ENCODE assay signal across 29 cellular contexts in genomic region chr11:100438366-100438765, GRCh38.
"Had no signal": no experiment of that assay in that cellular context is flagged by ENCODE, and none has a peak within 500 bp of the region (broad histone marks: within the 10 kb centered on the region; RNA-seq: fewer than 3 reads in every experiment).

No MANE protein-coding gene starts in this region.

- ATAC-seq: activated T-helper 17 cell treated with anti-CD3 and anti-CD28 coated beads, Interleukin-2, amount 50 U/mL, for 72 hours; T-helper 17 cell had no signal

- H3K4me3 ChIP-seq: breast epithelium, Peyer's patch had no signal

- H3K27me3 ChIP-seq: breast epithelium, Peyer's patch had no signal

- H3K27ac ChIP-seq: breast epithelium, Peyer's patch, RWPE1 had no signal

- H3K4me1 ChIP-seq: breast epithelium, Peyer's patch had no signal

- DNase-seq: activated B cell treated with CpG ODN at 0.5 μM for 24 hours; activated CD4-positive, alpha-beta memory T cell treated with anti-CD3 and anti-CD28 coated beads for 36 hours; activated CD4-positive, alpha-beta T cell treated with anti-CD3 and anti-CD28 coated beads for 1 hour; activated CD4-positive, alpha-beta T cell treated with anti-CD3 and anti-CD28 coated beads, Interleukin-2, amount 10 ng/mL, durations not matched to agents 24 days and 14 days; activated CD8-positive, alpha-beta memory T cell treated with anti-CD3 and anti-CD28 coated beads for 24 hours; activated gamma-delta T cell treated with Interleukin-2 at 50 U/mL for 16 hours; activated naive CD4-positive, alpha-beta T cell treated with anti-CD3 and anti-CD28 coated beads, Interleukin-2, amount 10 ng/mL, durations not matched to agents 7 days and 5 days; activated naive CD8-positive, alpha-beta T cell treated with anti-CD3 and anti-CD28 coated beads for 36 hours; activated T-cell treated with anti-CD3 and anti-CD28 coated beads for 4 hours; activated T-cell treated with anti-CD3 and anti-CD28 coated beads, Interleukin-2, amount 50 U/mL, for 48 hours; IMR-90; Kasumi-1; KBM-7; NCI-H1105 treated with DMSO at 0.1 percent for 48 hours; NCI-H1436 treated with DMSO at 0.1 percent for 48 hours; NCI-H187 treated with DMSO at 0.1 percent for 48 hours; NCI-H2171; NCI-H2227 treated with DMSO at 0.1 percent for 48 hours; NCI-H446 treated with DMSO at 0.1 percent for 48 hours; NCI-H526; NCI-H774; NK-92 treated with Interleukin-12 subunit alpha and Interleukin-12 subunit beta, amount 100 ng/mL, for 24 hours; Peyer's patch; SHP77 treated with DMSO at 0.1 percent for 48 hours; T-helper 17 cell; T-helper 9 cell had no signal

- H3K36me3 ChIP-seq: breast epithelium, Peyer's patch had no signal

- H3K9me3 ChIP-seq: breast epithelium, Peyer's patch had no signal
